In the genomic region with DNA sequence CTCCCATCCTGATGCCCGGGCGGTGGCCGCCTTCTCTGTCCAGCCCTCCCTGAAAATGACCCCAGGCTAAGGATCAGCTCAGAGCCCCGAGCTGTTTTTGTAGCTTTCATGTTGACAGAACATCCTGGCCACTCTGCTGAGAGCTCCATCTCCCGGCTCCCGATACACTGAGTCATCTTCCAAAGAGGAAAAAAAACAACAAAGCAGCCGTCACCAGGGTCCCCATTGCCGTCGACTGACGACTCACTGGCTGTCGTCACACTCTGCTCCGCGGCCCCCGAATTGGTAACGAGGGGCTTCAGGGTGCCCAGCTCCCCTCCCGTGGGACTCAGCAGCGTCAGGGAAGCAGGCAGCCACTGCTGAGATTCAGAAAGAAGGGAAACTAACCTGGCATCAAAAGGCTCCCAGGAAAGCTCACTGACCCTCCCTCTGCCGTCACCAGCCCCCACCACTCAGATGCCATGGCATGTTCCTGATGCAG, we compare ENCODE assay signal across 9 cellular contexts.
DNase-seq lines count a peak whose midpoint lies in the region; ATAC-seq lines count a peak whose summit lies in the region.
"Had no signal": no experiment of that assay in that cellular context is flagged by ENCODE, and none has a peak within 500 bp of the region (broad histone marks: within the 10 kb centered on the region; RNA-seq: fewer than 3 reads in every experiment).

No MANE protein-coding gene starts in this region.

- H3K36me3 ChIP-seq in adipocyte (ENCODE audit: control insufficient read depth, insufficient read depth, low read length, severe bottlenecking) (peaks cover 38% of the 10 kb centered on the region), H7 (replicated peaks; ENCODE audit: control insufficient read depth, insufficient read depth, low read length) (no peaks in the 10 kb centered on the region)

- H3K9me3 ChIP-seq in adipocyte (ENCODE audit: control insufficient read depth, low read length) (no peaks in the 10 kb centered on the region), T-helper 17 cell (ENCODE audit: control insufficient read depth, low read length, poor library complexity, severe bottlenecking) (no peaks in the 10 kb centered on the region)

- H3K4me1 ChIP-seq in adipocyte (ENCODE audit: control insufficient read depth, insufficient read depth, low read length), result peaks cover 57% of the 10 kb centered on the region

- no peak overlapping the region for H3K27ac Mint-ChIP-seq in T-helper 17 cell
- H3K27ac Mint-ChIP-seq: activated naive CD4-positive, alpha-beta T cell treated with anti-CD3 and anti-CD28 coated beads, Interleukin-2, amount 10 ng/mL, durations not matched to agents 7 days and 5 days had no signal

- H3K4me3 Mint-ChIP-seq in T-helper 17 cell, result no peak overlapping the region
- H3K4me3 Mint-ChIP-seq: activated naive CD4-positive, alpha-beta T cell treated with anti-CD3 and anti-CD28 coated beads, Interleukin-2, amount 10 ng/mL, durations not matched to agents 7 days and 5 days had no signal

- peaks cover 19% of the 10 kb centered on the region for H3K36me3 Mint-ChIP-seq in T-helper 17 cell (ENCODE audit: low read depth)

- no peak for ATAC-seq in HG03097 (IDR thresholded peaks at IDR 0.05; ENCODE audit: low FRiP score, unreplicated experiment)
- ATAC-seq in T-helper 17 cell, result no peak

- H3K4me3 ChIP-seq in adipocyte (ENCODE audit: low read length) (no peak overlapping the region), skeletal muscle cell (ENCODE audit: low read depth, low read length) (peak overlapping the region; percentile 7), H7 (ENCODE audit: insufficient read depth, low read depth, low read length) (no peak overlapping the region)

- H3K27me3 Mint-ChIP-seq in T-helper 17 cell, result no peaks in the 10 kb centered on the region

- no peaks in the 10 kb centered on the region for H3K27me3 ChIP-seq in adipocyte (replicated peaks; ENCODE audit: control insufficient read depth, insufficient read depth, low read length)
- H3K27me3 ChIP-seq in H7 (ENCODE audit: control insufficient read depth, insufficient read depth, low read length), result no peaks in the 10 kb centered on the region

- no peak overlapping the region for H3K9ac ChIP-seq in adipocyte (ENCODE audit: low read length)

- H3K4me1 Mint-ChIP-seq in T-helper 17 cell, result peaks cover 61% of the 10 kb centered on the region

- DNase-seq in EH (ENCODE audit: low read depth), result peak; percentile 80
- DNase-seq in adipocyte (ENCODE audit: low read depth), result peak; percentile 59
- DNase-seq in glomerular endothelial cell (ENCODE audit: extremely low read depth, low read depth, low spot score), result peak; percentile 61
- DNase-seq in skeletal muscle cell (ENCODE audit: low read depth), result peak; percentile 39
- DNase-seq in H7, result no peak
- DNase-seq in T-helper 17 cell, result no peak
- no peak for DNase-seq in activated CD4-positive, alpha-beta T cell treated with anti-CD3 and anti-CD28 coated beads for 4 hours
- DNase-seq: activated naive CD4-positive, alpha-beta T cell treated with anti-CD3 and anti-CD28 coated beads, Interleukin-2, amount 10 ng/mL, durations not matched to agents 7 days and 5 days had no signal

Comparison
In these comparisons a context has a peak if more than half of its experiments do, and no peak if none do; other contexts are left out.
1. DNase-seq: peak in EH (single experiment), adipocyte (single experiment), glomerular endothelial cell (single experiment) and skeletal muscle cell (single experiment); none in H7 (single experiment), T-helper 17 cell (0 of 3) and activated CD4-positive, alpha-beta T cell treated with anti-CD3 and anti-CD28 coated beads for 4 hours (0 of 2).